In genomic region chr4:1238676-1239000, GRCh38 we compare ENCODE assay signal across 19 cellular contexts. TPM values are rescaled to one million over a fixed set of nuclear protein-coding genes. Genes with fewer than 3 reads are reported as not detected.
DNase-seq lines count a peak whose midpoint lies in the region; ATAC-seq and TF ChIP-seq lines count a peak whose summit lies in the region.
"Had no signal": no experiment of that assay in that cellular context is flagged by ENCODE, and none has a peak within 500 bp of the region (broad histone marks: within the 10 kb centered on the region; RNA-seq: fewer than 3 reads in every experiment).

No MANE protein-coding gene starts in this region.

- H3K9me2 ChIP-seq in PC-3 (replicated peaks; ENCODE audit: low read length): no peaks in the 10 kb centered on the region

- no peak for ATAC-seq in right cardiac atrium
- ATAC-seq in central memory CD8-positive, alpha-beta T cell (replicated peaks; ENCODE audit: extremely low read depth, poor library complexity, severe bottlenecking): no peak
- ATAC-seq in PC-3: no peak
- no peak for ATAC-seq in activated CD4-positive, CD25-positive, alpha-beta regulatory T cell treated with anti-CD3 and anti-CD28 coated beads, Interleukin-2, amount 50 U/mL, for 24 hours
- no peak for ATAC-seq in HG03095 (IDR thresholded peaks at IDR 0.05; ENCODE audit: unreplicated experiment)
- ATAC-seq: CD8-positive, alpha-beta T cell; left lobe of liver had no signal

- H3K79me2 ChIP-seq in osteoblast (ENCODE audit: insufficient read depth, low read length): peaks cover 83% of the 10 kb centered on the region
- H3K79me2 ChIP-seq in PC-3 (ENCODE audit: low read length): peaks cover 46% of the 10 kb centered on the region

- no peak overlapping the region for H3K9ac ChIP-seq in PC-3 (ENCODE audit: low read length)

- TF ChIP-seq CTCF in left ventricle myocardium inferior (IDR thresholded peaks at IDR 0.05; ENCODE audit: borderline replicate concordance): no peak
- no peak for TF ChIP-seq CTCF in osteoblast (IDR thresholded peaks at IDR 0.05; ENCODE audit: extremely low read depth, low read depth, low read length)
- TF ChIP-seq CTCF in PC-3 (conservative IDR thresholded peaks at IDR 0.05; ENCODE audit: low read depth, low read length): no peak

- DNase-seq in right cardiac atrium: peak in 2 of 3 donors; percentile 40 to 58
- no peak for DNase-seq in left ventricle myocardium inferior
- no peak for DNase-seq in central memory CD8-positive, alpha-beta T cell (ENCODE audit: low spot score in 2 of 2)
- DNase-seq in osteoblast (ENCODE audit: insufficient read length, low spot score, missing footprints): peak; percentile 77
- no peak for DNase-seq in activated CD4-positive, alpha-beta memory T cell treated with anti-CD3 and anti-CD28 coated beads, Interleukin-2, amount 10 ng/mL, durations not matched to agents 7 days and 5 days
- DNase-seq in PC-3: no peak
- DNase-seq: activated CD4-positive, alpha-beta memory T cell treated with anti-CD3 and anti-CD28 coated beads for 36 hours; activated T-cell treated with anti-CD3 and anti-CD28 coated beads, Interleukin-2, amount 50 U/mL, for 1 hour; CD8-positive, alpha-beta T cell; DND-41; H9; NCI-H187; NCI-H748 treated with DMSO at 0.1 percent for 48 hours had no signal

- H2AFZ ChIP-seq in osteoblast (ENCODE audit: low read length): no peak overlapping the region
- H2AFZ ChIP-seq in PC-3 (ENCODE audit: low read length): no peak overlapping the region

- no peaks in the 10 kb centered on the region for H3K27me3 ChIP-seq in right cardiac atrium (ENCODE audit: control insufficient read depth, insufficient read depth)
- no peaks in the 10 kb centered on the region for H3K27me3 ChIP-seq in left ventricle myocardium inferior (ENCODE audit: low read depth)
- no peaks in the 10 kb centered on the region for H3K27me3 ChIP-seq in osteoblast (ENCODE audit: insufficient read depth, low read length)
- H3K27me3 ChIP-seq in PC-3 (ENCODE audit: low read length): no peaks in the 10 kb centered on the region
- H3K27me3 ChIP-seq: neutrophil, SJSA1 had no signal

- intact Hi-C loops in right cardiac atrium (cut with DNase I): loop anchor here in 1 of 4 donors (10.0 kb wide), 1 partner anchor 64 kb away; the partner anchor contains the start of gene SPON2
- intact Hi-C loops in left ventricle myocardium inferior (cut with micrococcal nuclease): no loop called here
- intact Hi-C loops in PC-3 (cut with micrococcal nuclease): no loop called here

- H3K4me1 Mint-ChIP-seq in central memory CD8-positive, alpha-beta T cell: peaks cover 25% of the 10 kb centered on the region
- peaks cover 10% of the 10 kb centered on the region for H3K4me1 Mint-ChIP-seq in activated CD4-positive, alpha-beta memory T cell treated with anti-CD3 and anti-CD28 coated beads, Interleukin-2, amount 10 ng/mL, durations not matched to agents 7 days and 5 days
- H3K4me1 Mint-ChIP-seq: H9 had no signal

- CTCF ChIA-PET in activated CD4-positive, alpha-beta memory T cell treated with anti-CD3 and anti-CD28 coated beads, Interleukin-2, amount 10 ng/mL, durations not matched to agents 7 days and 5 days (lab: Charles Lee): no interaction called here
- CTCF ChIA-PET in PC-3 (lab: Charles Lee): no interaction called here

- H3K27me3 Mint-ChIP-seq in central memory CD8-positive, alpha-beta T cell: no peaks in the 10 kb centered on the region
- H3K27me3 Mint-ChIP-seq in activated CD4-positive, alpha-beta memory T cell treated with anti-CD3 and anti-CD28 coated beads, Interleukin-2, amount 10 ng/mL, durations not matched to agents 7 days and 5 days: no peaks in the 10 kb centered on the region
- H3K27me3 Mint-ChIP-seq: activated CD4-positive, alpha-beta memory T cell treated with anti-CD3 and anti-CD28 coated beads for 36 hours; activated naive CD8-positive, alpha-beta T cell had no signal

- H4K20me1 ChIP-seq in osteoblast (ENCODE audit: insufficient read depth, low read length) (peaks cover 61% of the 10 kb centered on the region), PC-3 (ENCODE audit: low read length) (peaks cover 8% of the 10 kb centered on the region; the same call in 1 of the 2 replicates)

- no peaks in the 10 kb centered on the region for H3K9me3 Mint-ChIP-seq in central memory CD8-positive, alpha-beta T cell
- no peaks in the 10 kb centered on the region for H3K9me3 Mint-ChIP-seq in activated CD4-positive, alpha-beta memory T cell treated with anti-CD3 and anti-CD28 coated beads, Interleukin-2, amount 10 ng/mL, durations not matched to agents 7 days and 5 days
- H3K9me3 Mint-ChIP-seq: activated CD4-positive, alpha-beta memory T cell treated with anti-CD3 and anti-CD28 coated beads for 36 hours; CD8-positive, alpha-beta T cell; H9 had no signal

- H3K4me3 Mint-ChIP-seq in central memory CD8-positive, alpha-beta T cell: no peak overlapping the region
- no peak overlapping the region for H3K4me3 Mint-ChIP-seq in activated CD4-positive, alpha-beta memory T cell treated with anti-CD3 and anti-CD28 coated beads, Interleukin-2, amount 10 ng/mL, durations not matched to agents 7 days and 5 days
- H3K4me3 Mint-ChIP-seq: activated CD4-positive, alpha-beta memory T cell treated with anti-CD3 and anti-CD28 coated beads for 36 hours; activated naive CD8-positive, alpha-beta T cell; CD8-positive, alpha-beta T cell; H9 had no signal

- H3K9me3 ChIP-seq in right cardiac atrium (ENCODE audit: control insufficient read depth, low read length): no peaks in the 10 kb centered on the region
- H3K9me3 ChIP-seq in left ventricle myocardium inferior (replicated peaks): no peaks in the 10 kb centered on the region
- H3K9me3 ChIP-seq in osteoblast (ENCODE audit: low read depth, low read length): no peaks in the 10 kb centered on the region
- H3K9me3 ChIP-seq in PC-3 (ENCODE audit: low read length): no peaks in the 10 kb centered on the region
- H3K9me3 ChIP-seq: neutrophil, SJSA1 had no signal

- H3K4me1 ChIP-seq in right cardiac atrium (ENCODE audit: control insufficient read depth, insufficient read depth, low read length): peaks cover 7% of the 10 kb centered on the region
- H3K4me1 ChIP-seq in left ventricle myocardium inferior: peaks cover 55% of the 10 kb centered on the region
- H3K4me1 ChIP-seq in osteoblast (ENCODE audit: insufficient read depth, low read length): no peaks in the 10 kb centered on the region
- no peaks in the 10 kb centered on the region for H3K4me1 ChIP-seq in PC-3 (ENCODE audit: insufficient read depth, low read length)
- H3K4me1 ChIP-seq: SJSA1 had no signal

- no peaks in the 10 kb centered on the region for H3F3A ChIP-seq in PC-3 (ENCODE audit: low read length, unreplicated experiment)

- H3K27ac Mint-ChIP-seq in central memory CD8-positive, alpha-beta T cell (ENCODE audit: low read depth): peak overlapping the region; percentile 22
- no peak overlapping the region for H3K27ac Mint-ChIP-seq in activated CD4-positive, alpha-beta memory T cell treated with anti-CD3 and anti-CD28 coated beads, Interleukin-2, amount 10 ng/mL, durations not matched to agents 7 days and 5 days
- H3K27ac Mint-ChIP-seq: activated CD4-positive, alpha-beta memory T cell treated with anti-CD3 and anti-CD28 coated beads for 36 hours; activated naive CD8-positive, alpha-beta T cell had no signal

- POLR2A ChIA-PET in activated CD4-positive, alpha-beta memory T cell treated with anti-CD3 and anti-CD28 coated beads, Interleukin-2, amount 10 ng/mL, durations not matched to agents 7 days and 5 days (lab: Charles Lee): interaction anchor here (1.2 kb wide), 1 partner anchor 9 kb away, joined by 7 read pairs; no protein-coding TSS in a partner anchor
- POLR2A ChIA-PET in PC-3 (lab: Charles Lee; ENCODE audit: unreplicated experiment): no interaction called here

- peaks cover 43% of the 10 kb centered on the region for H3K36me3 Mint-ChIP-seq in central memory CD8-positive, alpha-beta T cell (ENCODE audit: insufficient read depth)
- peaks cover 46% of the 10 kb centered on the region for H3K36me3 Mint-ChIP-seq in activated CD4-positive, alpha-beta memory T cell treated with anti-CD3 and anti-CD28 coated beads, Interleukin-2, amount 10 ng/mL, durations not matched to agents 7 days and 5 days (ENCODE audit: low read depth)
- H3K36me3 Mint-ChIP-seq: activated naive CD8-positive, alpha-beta T cell had no signal

- H3K27ac ChIP-seq in right cardiac atrium (ENCODE audit: low read length) (no peak overlapping the region), left ventricle myocardium inferior (replicated peaks) (no peak overlapping the region), osteoblast (ENCODE audit: low read depth, low read length) (peak overlapping the region; percentile 17), PC-3 (ENCODE audit: low read length) (no peak overlapping the region)
- H3K27ac ChIP-seq: neutrophil, SJSA1 had no signal

- no peak overlapping the region for H3K4me2 ChIP-seq in osteoblast (ENCODE audit: insufficient read depth, low read length)
- no peak overlapping the region for H3K4me2 ChIP-seq in PC-3 (ENCODE audit: low read length)

- no peak overlapping the region for H3K4me3 ChIP-seq in right cardiac atrium (ENCODE audit: low read length)
- no peak overlapping the region for H3K4me3 ChIP-seq in left ventricle myocardium inferior
- H3K4me3 ChIP-seq in osteoblast (ENCODE audit: insufficient read depth, low read length): no peak overlapping the region
- no peak overlapping the region for H3K4me3 ChIP-seq in PC-3 (ENCODE audit: low read length)
- H3K4me3 ChIP-seq: SJSA1 had no signal

- BruUV-seq in PC-3 (replicated peaks; lab: Mats Ljungman, UMichigan): no TSS peak

- peaks cover 54% of the 10 kb centered on the region for H3K36me3 ChIP-seq in left ventricle myocardium inferior
- peaks cover 51% of the 10 kb centered on the region for H3K36me3 ChIP-seq in osteoblast (ENCODE audit: insufficient read depth, low read length)
- H3K36me3 ChIP-seq in PC-3 (ENCODE audit: low read depth, low read length): no peaks in the 10 kb centered on the region; the same call in 1 of the 2 replicates

- 93% methylated on average over 12 of the region's 12 CpGs for WGBS in right cardiac atrium

RNA-seq across cellular contexts. Expression of gene CTBP1, which starts 10.3 kb away (rescaled TPM):
- 100 to 1,000 TPM; 123 to 145 (median 134) TPM for total RNA-seq in right cardiac atrium
- 119 TPM for polyA plus RNA-seq in right cardiac atrium
- total RNA-seq in left ventricle myocardium inferior: 112 TPM
- 246 and 262 TPM in 2 replicates for total RNA-seq in osteoblast
- total RNA-seq in activated CD4-positive, alpha-beta memory T cell treated with anti-CD3 and anti-CD28 coated beads, Interleukin-2, amount 10 ng/mL, durations not matched to agents 7 days and 5 days: 100 to 1,000 TPM; 209 to 221 TPM
- 223 and 266 TPM in 2 replicates for total RNA-seq in PC-3 (2014; rRNA removed)

RNA-seq across cellular contexts. Expression of gene MAEA, which starts 51.1 kb away (rescaled TPM):
- total RNA-seq in right cardiac atrium: 10 to 100 TPM; 51.6 to 61.8 (median 59.2) TPM
- 53.4 TPM for polyA plus RNA-seq in right cardiac atrium
- 49.5 TPM for total RNA-seq in left ventricle myocardium inferior
- 55.7 and 70.6 TPM in 2 replicates for total RNA-seq in osteoblast
- total RNA-seq in activated CD4-positive, alpha-beta memory T cell treated with anti-CD3 and anti-CD28 coated beads, Interleukin-2, amount 10 ng/mL, durations not matched to agents 7 days and 5 days: 10 to 100 TPM; 61.6 to 64.1 TPM
- total RNA-seq in PC-3 (2014; rRNA removed): 48.1 and 81.4 TPM in 2 replicates

Comparison
In these comparisons a context has a peak if more than half of its experiments do, and no peak if none do; other contexts are left out.
1. DNase-seq: peak in right cardiac atrium (2 of 3) and osteoblast (single experiment); none in left ventricle myocardium inferior (single experiment), central memory CD8-positive, alpha-beta T cell (0 of 2), activated CD4-positive, alpha-beta memory T cell treated with anti-CD3 and anti-CD28 coated beads, Interleukin-2, amount 10 ng/mL, durations not matched to agents 7 days and 5 days (single experiment) and PC-3 (single experiment).